In the genomic region with DNA sequence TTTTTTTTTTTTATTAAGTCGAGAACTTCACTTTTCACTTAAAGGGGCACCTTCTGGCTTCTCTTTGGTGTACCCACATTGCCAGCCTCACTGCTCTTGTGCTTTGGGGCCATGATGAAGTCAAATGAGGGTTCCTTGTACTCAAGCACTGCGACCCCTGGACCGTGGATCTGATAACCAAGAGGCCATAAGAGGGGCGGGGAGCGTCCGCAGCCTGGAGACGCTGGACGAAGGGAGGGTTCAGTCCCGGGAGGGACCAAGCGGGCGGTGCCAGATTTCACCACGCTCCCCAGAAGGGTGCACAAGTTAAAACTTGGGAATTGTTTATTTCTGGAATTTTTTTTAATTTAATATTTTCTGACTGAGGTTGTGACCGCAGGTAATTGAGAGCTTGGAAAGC, we compare ENCODE assay signal across 11 cellular contexts. TPM values are rescaled to one million over a fixed set of nuclear protein-coding genes. Genes with fewer than 3 reads are reported as not detected.
"Had no signal": no experiment of that assay in that cellular context is flagged by ENCODE, and none has a peak within 500 bp of the region (broad histone marks: within the 10 kb centered on the region; RNA-seq: fewer than 3 reads in every experiment).

No MANE protein-coding gene starts in this region.

- H3K4me3 ChIP-seq: GM23248, GM23338, HAP-1 had no signal

- H3K36me3 ChIP-seq: HAP-1 had no signal

- H3K9me3 ChIP-seq: HAP-1 had no signal

- FAIRE-seq: H1, H54 had no signal

- DNase-seq: GM23248, GOT3, H7, H9, HCEC 1CT, HFFc6 had no signal

- H3K27ac ChIP-seq: GM23248 had no signal

- H3K4me1 ChIP-seq: HAP-1 had no signal

RNA-seq across cellular contexts. Expression of a gene that starts 53.3 kb away (rescaled TPM):
- total RNA-seq: GM23248, H4, H7, HFFc6 had no signal
- polyA plus RNA-seq: GM23248 had no signal
